35 cellular contexts compared by ENCODE assay signal in genomic region chr13:71886880-71887279, GRCh38. TPM values are rescaled to one million over a fixed set of nuclear protein-coding genes. Genes with fewer than 3 reads are reported as not detected.
"Had no signal": no experiment of that assay in that cellular context is flagged by ENCODE, and none has a peak within 500 bp of the region (broad histone marks: within the 10 kb centered on the region; RNA-seq: fewer than 3 reads in every experiment).

No MANE protein-coding gene starts in this region.

- H3K4me3 ChIP-seq: adrenal gland, ascending aorta, body of pancreas, breast epithelium, cardiac muscle cell had no signal

- H3K36me3 ChIP-seq: adrenal gland, ascending aorta, brain microvascular endothelial cell, breast epithelium, cardiac muscle cell had no signal

- H3K27ac ChIP-seq: adrenal gland, ascending aorta, body of pancreas, brain microvascular endothelial cell, breast epithelium, cardiac muscle cell had no signal

- H3K4me1 ChIP-seq: adrenal gland, ascending aorta, body of pancreas, breast epithelium had no signal

- H3K27me3 ChIP-seq: adrenal gland, ascending aorta, body of pancreas, brain microvascular endothelial cell, breast epithelium, cardiac muscle cell had no signal

- DNase-seq: activated effector memory CD4-positive, alpha-beta T cell treated with anti-CD3 and anti-CD28 coated beads, Interleukin-2, amount 50 U/mL, for 16 hours; activated effector memory CD4-positive, alpha-beta T cell treated with Interleukin-2 at 50 U/mL for 16 hours; activated gamma-delta T cell; activated gamma-delta T cell treated with Interleukin-2 at 50 U/mL for 16 hours; activated naive CD4-positive, alpha-beta T cell; activated naive CD4-positive, alpha-beta T cell treated with anti-CD3 and anti-CD28 coated beads for 36 hours; activated naive CD4-positive, alpha-beta T cell treated with anti-CD3 and anti-CD28 coated beads, Interleukin-2, amount 10 ng/mL, durations not matched to agents 7 days and 5 days; activated naive CD4-positive, alpha-beta T cell treated with anti-CD3 and anti-CD28 coated beads, Interleukin-2, amount 50 U/mL, for 16 hours; activated naive CD4-positive, alpha-beta T cell treated with Interleukin-2 at 50 U/mL for 16 hours; activated naive CD8-positive, alpha-beta T cell treated with anti-CD3 and anti-CD28 coated beads for 36 hours; activated naive CD8-positive, alpha-beta T cell treated with anti-CD3 and anti-CD28 coated beads, Interleukin-2, amount 10 ng/mL, durations not matched to agents 7 days and 5 days; activated naive CD8-positive, alpha-beta T cell treated with anti-CD3 and anti-CD28 coated beads, Interleukin-2, amount 50 U/mL, for 24 hours; activated T-cell treated with anti-CD3 and anti-CD28 coated beads, Interleukin-2, amount 50 U/mL, for 1 hour; activated T-cell treated with anti-CD3 and anti-CD28 coated beads, Interleukin-2, amount 50 U/mL, for 24 hours; activated T-cell treated with anti-CD3 and anti-CD28 coated beads, Interleukin-2, amount 50 U/mL, for 4 hours; activated T-cell treated with anti-CD3 and anti-CD28 coated beads, Interleukin-2, amount 50 U/mL, for 48 hours; activated T-cell treated with anti-CD3 and anti-CD28 coated beads, Interleukin-2, amount 50 U/mL, for 72 hours; adrenal gland; amniotic stem cell; amygdala; anterior cingulate cortex; aorta; body of pancreas; brain microvascular endothelial cell; caudate nucleus; central memory CD4-positive, alpha-beta T cell; cerebellar nuclear complex had no signal

- ATAC-seq: activated naive CD4-positive, alpha-beta T cell treated with anti-CD3 and anti-CD28 coated beads, Interleukin-2, amount 50 U/mL, for 72 hours; activated naive CD8-positive, alpha-beta T cell treated with anti-CD3 and anti-CD28 coated beads, Interleukin-2, amount 50 U/mL, for 24 hours; activated T-cell treated with anti-CD3 and anti-CD28 coated beads, Interleukin-2, amount 50 U/mL, for 4 hours; activated T-cell treated with anti-CD3 and anti-CD28 coated beads, Interleukin-2, amount 50 U/mL, for 72 hours; activated T-helper 17 cell treated with anti-CD3 and anti-CD28 coated beads, Interleukin-2, amount 50 U/mL, for 72 hours; body of pancreas had no signal

- H3K9me3 ChIP-seq: adrenal gland, ascending aorta, body of pancreas, breast epithelium had no signal

RNA-seq across cellular contexts. Expression of gene DACH1, which starts 19.9 kb away (rescaled TPM):
- total RNA-seq: activated naive CD4-positive, alpha-beta T cell treated with anti-CD3 and anti-CD28 coated beads for 36 hours; activated naive CD4-positive, alpha-beta T cell treated with anti-CD3 and anti-CD28 coated beads, Interleukin-2, amount 50 U/mL, for 72 hours; activated naive CD8-positive, alpha-beta T cell treated with anti-CD3 and anti-CD28 coated beads for 36 hours; activated naive CD8-positive, alpha-beta T cell treated with anti-CD3 and anti-CD28 coated beads, Interleukin-2, amount 10 ng/mL, durations not matched to agents 7 days and 5 days; activated T-helper 1 cell treated with anti-CD3 and anti-CD28 coated beads, Interleukin-12 subunit alpha, Interleukin-12 subunit beta, Interleukin-2, Interleukin-4 antibody, amounts not matched to agents 30 ng/mL and 10 ng/mL and 1 ng/mL, durations not matched to agents 14 hours and 24 hours and 36 hours; activated T-helper 17 cell treated with anti-CD3 and anti-CD28 coated beads, Interleukin-2, amount 50 U/mL, for 72 hours; activated T-helper 2 cell treated with anti-CD3 and anti-CD28 coated beads, Interferon-gamma antibody, Interleukin-2, Interleukin-4, amounts not matched to agents 10 μg/mL and 5 μg/mL and 100 μg/mL, durations not matched to agents 14 hours and 24 hours and 36 hours; ascending aorta; bronchial epithelial cell had no signal
